In the genomic region with DNA sequence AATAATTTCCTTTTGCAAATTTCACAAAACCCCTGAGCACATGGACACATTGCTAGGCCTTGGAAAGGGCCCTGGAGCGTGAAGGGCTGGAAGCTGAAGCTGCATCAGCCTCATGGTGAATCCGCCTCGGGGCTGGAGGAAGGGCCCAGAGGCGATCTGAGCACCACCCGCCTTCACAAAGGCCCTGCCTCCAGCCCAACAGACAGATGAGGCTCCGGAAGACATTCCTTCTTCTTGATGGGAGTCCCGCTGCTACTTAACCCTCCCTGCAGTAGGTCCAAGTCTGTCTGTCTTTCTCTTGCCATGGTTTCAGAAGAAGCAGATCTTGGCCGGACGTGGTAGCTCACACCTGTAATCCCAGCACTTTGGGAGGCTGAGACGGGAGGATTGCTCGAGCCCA, we compare ENCODE assay signal across 1 cellular context.
TF ChIP-seq lines count a peak whose summit lies in the region.

No MANE protein-coding gene starts in this region.

TF ChIP-seq in K562, 482 proteins besides CTCF, POLR2A, EP300 and RAD21 (continued from another document and continues in another):
- TF ChIP-seq E2F6 (IDR thresholded peaks at IDR 0.05; ENCODE audit: borderline replicate concordance in 1 of 2, extremely low read depth in 1 of 2, insufficient read depth in 1 of 2, insufficient read length in 1 of 2, low read depth in 1 of 2, low read length in 1 of 2, poor library complexity in 1 of 2, severe bottlenecking in 1 of 2) (peak in 1 of 2 experiments; percentile 22), FOXM1 (IDR thresholded peaks at IDR 0.05; ENCODE audit: low read depth) (no peak), FOXM1 (CRISPR knock-in tag; IDR thresholded peaks at IDR 0.05; ENCODE audit: low read depth) (no peak), NCOA2 (IDR thresholded peaks at IDR 0.05; ENCODE audit: partially characterized antibody in 2 of 2) (no peak), SUPT5H (IDR thresholded peaks at IDR 0.05) (no peak), ZNF316 (IDR thresholded peaks at IDR 0.05) (no peak), HDAC3 (IDR thresholded peaks at IDR 0.05; ENCODE audit: borderline replicate concordance, partially characterized antibody) (no peak), BRCA1 (IDR thresholded peaks at IDR 0.05) (no peak), BRCA1 (CRISPR knock-in tag; IDR thresholded peaks at IDR 0.05) (no peak), MYNN (IDR thresholded peaks at IDR 0.05) (no peak), MYNN (CRISPR knock-in tag; IDR thresholded peaks at IDR 0.05) (no peak), ZNF668 (CRISPR knock-in tag; IDR thresholded peaks at IDR 0.05) (no peak), PURB (CRISPR knock-in tag; IDR thresholded peaks at IDR 0.05; ENCODE audit: low read depth) (no peak), TRIM28 (IDR thresholded peaks at IDR 0.05) (no peak), SPI1 (IDR thresholded peaks at IDR 0.05; ENCODE audit: borderline replicate concordance, low read depth, low read length) (no peak), ZKSCAN1 (IDR thresholded peaks at IDR 0.05; ENCODE audit: low read depth, low read length) (no peak), FUS (optimal IDR thresholded peaks at IDR 0.05; ENCODE audit: low read depth, low read length) (no peak), TBP (optimal IDR thresholded peaks at IDR 0.05; ENCODE audit: low read depth, low read length) (no peak), SMARCA5 (IDR thresholded peaks at IDR 0.05) (no peak), NUFIP1 (IDR thresholded peaks at IDR 0.05; ENCODE audit: partially characterized antibody) (no peak), ZNF785 (CRISPR knock-in tag; IDR thresholded peaks at IDR 0.05) (no peak), SAFB2 (IDR thresholded peaks at IDR 0.05; ENCODE audit: borderline replicate concordance, low read depth, low read length, severe bottlenecking) (no peak), RBBP5 (IDR thresholded peaks at IDR 0.05; ENCODE audit: borderline replicate concordance, insufficient read depth, low read length, poor library complexity, severe bottlenecking) (peak; percentile 3), ZNF384 (IDR thresholded peaks at IDR 0.05; ENCODE audit: low read depth, low read length) (no peak), SRSF9 (IDR thresholded peaks at IDR 0.05; ENCODE audit: borderline replicate concordance, low read depth, low read length) (no peak), HMG20B (CRISPR knock-in tag; IDR thresholded peaks at IDR 0.05) (no peak), ZNF551 (CRISPR knock-in tag; IDR thresholded peaks at IDR 0.05) (no peak), ADNP (tag; IDR thresholded peaks at IDR 0.05) (no peak), MYC (IDR thresholded peaks at IDR 0.05; ENCODE audit: low read depth, low read length) (0 out of 2 replicates have a peak, but pooled peaks have one; percentile 23), MYC (CRISPR knock-in tag; IDR thresholded peaks at IDR 0.05; ENCODE audit: borderline replicate concordance, low read depth) (no peak), SMAD2 (IDR thresholded peaks at IDR 0.05; ENCODE audit: low read depth, low read length) (no peak), NR2C2 (CRISPR knock-in tag; IDR thresholded peaks at IDR 0.05) (no peak), NR2C2 (tag; IDR thresholded peaks at IDR 0.05) (no peak), MCM7 (IDR thresholded peaks at IDR 0.05) (no peak)
- TF ChIP-seq, protein P1, sequence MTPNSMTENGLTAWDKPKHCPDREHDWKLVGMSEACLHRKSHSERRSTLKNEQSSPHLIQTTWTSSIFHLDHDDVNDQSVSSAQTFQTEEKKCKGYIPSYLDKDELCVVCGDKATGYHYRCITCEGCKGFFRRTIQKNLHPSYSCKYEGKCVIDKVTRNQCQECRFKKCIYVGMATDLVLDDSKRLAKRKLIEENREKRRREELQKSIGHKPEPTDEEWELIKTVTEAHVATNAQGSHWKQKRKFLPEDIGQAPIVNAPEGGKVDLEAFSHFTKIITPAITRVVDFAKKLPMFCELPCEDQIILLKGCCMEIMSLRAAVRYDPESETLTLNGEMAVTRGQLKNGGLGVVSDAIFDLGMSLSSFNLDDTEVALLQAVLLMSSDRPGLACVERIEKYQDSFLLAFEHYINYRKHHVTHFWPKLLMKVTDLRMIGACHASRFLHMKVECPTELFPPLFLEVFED (CRISPR knock-in tag; conservative IDR thresholded peaks at IDR 0.05) = no peak
- TF ChIP-seq, protein P2, sequence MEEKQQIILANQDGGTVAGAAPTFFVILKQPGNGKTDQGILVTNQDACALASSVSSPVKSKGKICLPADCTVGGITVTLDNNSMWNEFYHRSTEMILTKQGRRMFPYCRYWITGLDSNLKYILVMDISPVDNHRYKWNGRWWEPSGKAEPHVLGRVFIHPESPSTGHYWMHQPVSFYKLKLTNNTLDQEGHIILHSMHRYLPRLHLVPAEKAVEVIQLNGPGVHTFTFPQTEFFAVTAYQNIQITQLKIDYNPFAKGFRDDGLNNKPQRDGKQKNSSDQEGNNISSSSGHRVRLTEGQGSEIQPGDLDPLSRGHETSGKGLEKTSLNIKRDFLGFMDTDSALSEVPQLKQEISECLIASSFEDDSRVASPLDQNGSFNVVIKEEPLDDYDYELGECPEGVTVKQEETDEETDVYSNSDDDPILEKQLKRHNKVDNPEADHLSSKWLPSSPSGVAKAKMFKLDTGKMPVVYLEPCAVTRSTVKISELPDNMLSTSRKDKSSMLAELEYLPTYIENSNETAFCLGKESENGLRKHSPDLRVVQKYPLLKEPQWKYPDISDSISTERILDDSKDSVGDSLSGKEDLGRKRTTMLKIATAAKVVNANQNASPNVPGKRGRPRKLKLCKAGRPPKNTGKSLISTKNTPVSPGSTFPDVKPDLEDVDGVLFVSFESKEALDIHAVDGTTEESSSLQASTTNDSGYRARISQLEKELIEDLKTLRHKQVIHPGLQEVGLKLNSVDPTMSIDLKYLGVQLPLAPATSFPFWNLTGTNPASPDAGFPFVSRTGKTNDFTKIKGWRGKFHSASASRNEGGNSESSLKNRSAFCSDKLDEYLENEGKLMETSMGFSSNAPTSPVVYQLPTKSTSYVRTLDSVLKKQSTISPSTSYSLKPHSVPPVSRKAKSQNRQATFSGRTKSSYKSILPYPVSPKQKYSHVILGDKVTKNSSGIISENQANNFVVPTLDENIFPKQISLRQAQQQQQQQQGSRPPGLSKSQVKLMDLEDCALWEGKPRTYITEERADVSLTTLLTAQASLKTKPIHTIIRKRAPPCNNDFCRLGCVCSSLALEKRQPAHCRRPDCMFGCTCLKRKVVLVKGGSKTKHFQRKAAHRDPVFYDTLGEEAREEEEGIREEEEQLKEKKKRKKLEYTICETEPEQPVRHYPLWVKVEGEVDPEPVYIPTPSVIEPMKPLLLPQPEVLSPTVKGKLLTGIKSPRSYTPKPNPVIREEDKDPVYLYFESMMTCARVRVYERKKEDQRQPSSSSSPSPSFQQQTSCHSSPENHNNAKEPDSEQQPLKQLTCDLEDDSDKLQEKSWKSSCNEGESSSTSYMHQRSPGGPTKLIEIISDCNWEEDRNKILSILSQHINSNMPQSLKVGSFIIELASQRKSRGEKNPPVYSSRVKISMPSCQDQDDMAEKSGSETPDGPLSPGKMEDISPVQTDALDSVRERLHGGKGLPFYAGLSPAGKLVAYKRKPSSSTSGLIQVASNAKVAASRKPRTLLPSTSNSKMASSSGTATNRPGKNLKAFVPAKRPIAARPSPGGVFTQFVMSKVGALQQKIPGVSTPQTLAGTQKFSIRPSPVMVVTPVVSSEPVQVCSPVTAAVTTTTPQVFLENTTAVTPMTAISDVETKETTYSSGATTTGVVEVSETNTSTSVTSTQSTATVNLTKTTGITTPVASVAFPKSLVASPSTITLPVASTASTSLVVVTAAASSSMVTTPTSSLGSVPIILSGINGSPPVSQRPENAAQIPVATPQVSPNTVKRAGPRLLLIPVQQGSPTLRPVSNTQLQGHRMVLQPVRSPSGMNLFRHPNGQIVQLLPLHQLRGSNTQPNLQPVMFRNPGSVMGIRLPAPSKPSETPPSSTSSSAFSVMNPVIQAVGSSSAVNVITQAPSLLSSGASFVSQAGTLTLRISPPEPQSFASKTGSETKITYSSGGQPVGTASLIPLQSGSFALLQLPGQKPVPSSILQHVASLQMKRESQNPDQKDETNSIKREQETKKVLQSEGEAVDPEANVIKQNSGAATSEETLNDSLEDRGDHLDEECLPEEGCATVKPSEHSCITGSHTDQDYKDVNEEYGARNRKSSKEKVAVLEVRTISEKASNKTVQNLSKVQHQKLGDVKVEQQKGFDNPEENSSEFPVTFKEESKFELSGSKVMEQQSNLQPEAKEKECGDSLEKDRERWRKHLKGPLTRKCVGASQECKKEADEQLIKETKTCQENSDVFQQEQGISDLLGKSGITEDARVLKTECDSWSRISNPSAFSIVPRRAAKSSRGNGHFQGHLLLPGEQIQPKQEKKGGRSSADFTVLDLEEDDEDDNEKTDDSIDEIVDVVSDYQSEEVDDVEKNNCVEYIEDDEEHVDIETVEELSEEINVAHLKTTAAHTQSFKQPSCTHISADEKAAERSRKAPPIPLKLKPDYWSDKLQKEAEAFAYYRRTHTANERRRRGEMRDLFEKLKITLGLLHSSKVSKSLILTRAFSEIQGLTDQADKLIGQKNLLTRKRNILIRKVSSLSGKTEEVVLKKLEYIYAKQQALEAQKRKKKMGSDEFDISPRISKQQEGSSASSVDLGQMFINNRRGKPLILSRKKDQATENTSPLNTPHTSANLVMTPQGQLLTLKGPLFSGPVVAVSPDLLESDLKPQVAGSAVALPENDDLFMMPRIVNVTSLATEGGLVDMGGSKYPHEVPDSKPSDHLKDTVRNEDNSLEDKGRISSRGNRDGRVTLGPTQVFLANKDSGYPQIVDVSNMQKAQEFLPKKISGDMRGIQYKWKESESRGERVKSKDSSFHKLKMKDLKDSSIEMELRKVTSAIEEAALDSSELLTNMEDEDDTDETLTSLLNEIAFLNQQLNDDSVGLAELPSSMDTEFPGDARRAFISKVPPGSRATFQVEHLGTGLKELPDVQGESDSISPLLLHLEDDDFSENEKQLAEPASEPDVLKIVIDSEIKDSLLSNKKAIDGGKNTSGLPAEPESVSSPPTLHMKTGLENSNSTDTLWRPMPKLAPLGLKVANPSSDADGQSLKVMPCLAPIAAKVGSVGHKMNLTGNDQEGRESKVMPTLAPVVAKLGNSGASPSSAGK (IDR thresholded peaks at IDR 0.05) = no peak
- TF ChIP-seq, protein P3, sequence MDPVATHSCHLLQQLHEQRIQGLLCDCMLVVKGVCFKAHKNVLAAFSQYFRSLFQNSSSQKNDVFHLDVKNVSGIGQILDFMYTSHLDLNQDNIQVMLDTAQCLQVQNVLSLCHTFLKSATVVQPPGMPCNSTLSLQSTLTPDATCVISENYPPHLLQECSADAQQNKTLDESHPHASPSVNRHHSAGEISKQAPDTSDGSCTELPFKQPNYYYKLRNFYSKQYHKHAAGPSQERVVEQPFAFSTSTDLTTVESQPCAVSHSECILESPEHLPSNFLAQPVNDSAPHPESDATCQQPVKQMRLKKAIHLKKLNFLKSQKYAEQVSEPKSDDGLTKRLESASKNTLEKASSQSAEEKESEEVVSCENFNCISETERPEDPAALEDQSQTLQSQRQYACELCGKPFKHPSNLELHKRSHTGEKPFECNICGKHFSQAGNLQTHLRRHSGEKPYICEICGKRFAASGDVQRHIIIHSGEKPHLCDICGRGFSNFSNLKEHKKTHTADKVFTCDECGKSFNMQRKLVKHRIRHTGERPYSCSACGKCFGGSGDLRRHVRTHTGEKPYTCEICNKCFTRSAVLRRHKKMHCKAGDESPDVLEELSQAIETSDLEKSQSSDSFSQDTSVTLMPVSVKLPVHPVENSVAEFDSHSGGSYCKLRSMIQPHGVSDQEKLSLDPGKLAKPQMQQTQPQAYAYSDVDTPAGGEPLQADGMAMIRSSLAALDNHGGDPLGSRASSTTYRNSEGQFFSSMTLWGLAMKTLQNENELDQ (CRISPR knock-in tag; IDR thresholded peaks at IDR 0.05; ENCODE audit: borderline replicate concordance) = no peak
- TF ChIP-seq, protein P4, sequence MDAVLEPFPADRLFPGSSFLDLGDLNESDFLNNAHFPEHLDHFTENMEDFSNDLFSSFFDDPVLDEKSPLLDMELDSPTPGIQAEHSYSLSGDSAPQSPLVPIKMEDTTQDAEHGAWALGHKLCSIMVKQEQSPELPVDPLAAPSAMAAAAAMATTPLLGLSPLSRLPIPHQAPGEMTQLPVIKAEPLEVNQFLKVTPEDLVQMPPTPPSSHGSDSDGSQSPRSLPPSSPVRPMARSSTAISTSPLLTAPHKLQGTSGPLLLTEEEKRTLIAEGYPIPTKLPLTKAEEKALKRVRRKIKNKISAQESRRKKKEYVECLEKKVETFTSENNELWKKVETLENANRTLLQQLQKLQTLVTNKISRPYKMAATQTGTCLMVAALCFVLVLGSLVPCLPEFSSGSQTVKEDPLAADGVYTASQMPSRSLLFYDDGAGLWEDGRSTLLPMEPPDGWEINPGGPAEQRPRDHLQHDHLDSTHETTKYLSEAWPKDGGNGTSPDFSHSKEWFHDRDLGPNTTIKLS (IDR thresholded peaks at IDR 0.05; ENCODE audit: borderline replicate concordance, low read depth) = no peak
- TF ChIP-seq, protein P5, sequence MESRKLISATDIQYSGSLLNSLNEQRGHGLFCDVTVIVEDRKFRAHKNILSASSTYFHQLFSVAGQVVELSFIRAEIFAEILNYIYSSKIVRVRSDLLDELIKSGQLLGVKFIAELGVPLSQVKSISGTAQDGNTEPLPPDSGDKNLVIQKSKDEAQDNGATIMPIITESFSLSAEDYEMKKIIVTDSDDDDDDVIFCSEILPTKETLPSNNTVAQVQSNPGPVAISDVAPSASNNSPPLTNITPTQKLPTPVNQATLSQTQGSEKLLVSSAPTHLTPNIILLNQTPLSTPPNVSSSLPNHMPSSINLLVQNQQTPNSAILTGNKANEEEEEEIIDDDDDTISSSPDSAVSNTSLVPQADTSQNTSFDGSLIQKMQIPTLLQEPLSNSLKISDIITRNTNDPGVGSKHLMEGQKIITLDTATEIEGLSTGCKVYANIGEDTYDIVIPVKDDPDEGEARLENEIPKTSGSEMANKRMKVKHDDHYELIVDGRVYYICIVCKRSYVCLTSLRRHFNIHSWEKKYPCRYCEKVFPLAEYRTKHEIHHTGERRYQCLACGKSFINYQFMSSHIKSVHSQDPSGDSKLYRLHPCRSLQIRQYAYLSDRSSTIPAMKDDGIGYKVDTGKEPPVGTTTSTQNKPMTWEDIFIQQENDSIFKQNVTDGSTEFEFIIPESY (CRISPR knock-in tag; IDR thresholded peaks at IDR 0.05) = peak; percentile 78
- TF ChIP-seq, protein P6, sequence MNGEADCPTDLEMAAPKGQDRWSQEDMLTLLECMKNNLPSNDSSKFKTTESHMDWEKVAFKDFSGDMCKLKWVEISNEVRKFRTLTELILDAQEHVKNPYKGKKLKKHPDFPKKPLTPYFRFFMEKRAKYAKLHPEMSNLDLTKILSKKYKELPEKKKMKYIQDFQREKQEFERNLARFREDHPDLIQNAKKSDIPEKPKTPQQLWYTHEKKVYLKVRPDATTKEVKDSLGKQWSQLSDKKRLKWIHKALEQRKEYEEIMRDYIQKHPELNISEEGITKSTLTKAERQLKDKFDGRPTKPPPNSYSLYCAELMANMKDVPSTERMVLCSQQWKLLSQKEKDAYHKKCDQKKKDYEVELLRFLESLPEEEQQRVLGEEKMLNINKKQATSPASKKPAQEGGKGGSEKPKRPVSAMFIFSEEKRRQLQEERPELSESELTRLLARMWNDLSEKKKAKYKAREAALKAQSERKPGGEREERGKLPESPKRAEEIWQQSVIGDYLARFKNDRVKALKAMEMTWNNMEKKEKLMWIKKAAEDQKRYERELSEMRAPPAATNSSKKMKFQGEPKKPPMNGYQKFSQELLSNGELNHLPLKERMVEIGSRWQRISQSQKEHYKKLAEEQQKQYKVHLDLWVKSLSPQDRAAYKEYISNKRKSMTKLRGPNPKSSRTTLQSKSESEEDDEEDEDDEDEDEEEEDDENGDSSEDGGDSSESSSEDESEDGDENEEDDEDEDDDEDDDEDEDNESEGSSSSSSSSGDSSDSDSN (IDR thresholded peaks at IDR 0.05; ENCODE audit: borderline replicate concordance in 1 of 2, low read depth in 2 of 2, low read length in 2 of 2) = 0 out of 4 replicates have a peak, but pooled peaks of 1 of the 2 experiments have one; percentile 40
